In genomic region chr10:5697342-5697741, GRCh38 we compare ENCODE assay signal across 1 cellular context.
TF ChIP-seq lines count a peak whose summit lies in the region.

No MANE protein-coding gene starts in this region.

TF ChIP-seq in HepG2, 621 proteins besides CTCF, POLR2A, EP300 and RAD21:
- TF ChIP-seq RBM22 (optimal IDR thresholded peaks at IDR 0.05; ENCODE audit: low read length) (peak; percentile 16), NBN (conservative IDR thresholded peaks at IDR 0.05) (no peak), SNRNP70 (IDR thresholded peaks at IDR 0.05; ENCODE audit: low read depth, low read length) (no peak), KDM4B (CRISPR knock-in tag; IDR thresholded peaks at IDR 0.05) (no peak), RFX5 (IDR thresholded peaks at IDR 0.05; ENCODE audit: low read depth, low read length) (no peak), ZNF34 (CRISPR knock-in tag; IDR thresholded peaks at IDR 0.05; ENCODE audit: borderline replicate concordance) (no peak), TFAP4 (IDR thresholded peaks at IDR 0.05; ENCODE audit: borderline replicate concordance, low read depth) (no peak)
